In the genomic region with DNA sequence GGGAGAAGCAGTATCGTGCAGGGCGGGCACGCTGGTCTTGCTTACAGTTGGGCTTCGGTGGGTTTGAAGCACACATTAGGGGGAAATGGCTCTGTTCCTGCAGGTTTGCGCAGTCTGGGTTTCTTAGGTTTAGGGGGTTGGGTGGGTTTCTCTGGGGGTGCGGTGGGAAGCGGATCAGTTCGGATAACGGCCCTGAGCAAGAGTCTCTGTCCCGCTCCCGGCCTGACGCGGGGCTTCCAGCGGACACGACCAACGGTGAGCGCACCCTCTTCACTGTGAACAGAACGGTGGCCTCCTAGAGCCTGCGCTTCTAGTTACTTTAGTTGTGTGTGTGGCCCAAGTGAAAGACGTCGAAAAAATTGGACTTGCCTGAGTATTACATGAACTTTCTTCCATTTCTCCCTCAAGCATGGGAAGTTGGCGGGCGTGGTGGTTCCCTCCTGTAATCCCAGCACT, we compare ENCODE assay signal across 10 cellular contexts. TPM values are rescaled to one million over a fixed set of nuclear protein-coding genes. Genes with fewer than 3 reads are reported as not detected.
DNase-seq lines count a peak whose midpoint lies in the region; ATAC-seq, FAIRE-seq and TF ChIP-seq lines count a peak whose summit lies in the region.
"Had no signal": no experiment of that assay in that cellular context is flagged by ENCODE, and none has a peak within 500 bp of the region (broad histone marks: within the 10 kb centered on the region; RNA-seq: fewer than 3 reads in every experiment).

No MANE protein-coding gene starts in this region.

- H3K9ac ChIP-seq in endothelial cell of umbilical vein (replicated peaks; ENCODE audit: extremely low read depth, insufficient read depth, low read length) = no peak overlapping the region

- no peaks in the 10 kb centered on the region for H3K9me1 ChIP-seq in endothelial cell of umbilical vein (replicated peaks; ENCODE audit: control insufficient read depth, extremely low read depth, insufficient read depth, low read length)

- CTCF ChIA-PET in Calu3 (lab: Charles Lee) (interaction anchor here (0.6 kb wide), 1 partner anchor 8 kb away, joined by 3 read pairs; no protein-coding TSS in a partner anchor), endothelial cell of umbilical vein (lab: Charles Lee) (no interaction called here)

- no peaks in the 10 kb centered on the region for H3K36me3 ChIP-seq in RWPE2 (ENCODE audit: low read depth)
- H3K36me3 ChIP-seq in endothelial cell of umbilical vein (ENCODE audit: control insufficient read depth in 2 of 2, extremely low read depth in 1 of 2, insufficient read depth in 2 of 2, low read length in 2 of 2) = no peaks in the 10 kb centered on the region

- ATAC-seq in RWPE2 (ENCODE audit: low read depth) = no peak
- ATAC-seq in HG02759 (IDR thresholded peaks at IDR 0.05; ENCODE audit: unreplicated experiment) = no peak
- no peak for ATAC-seq in GM21515 (IDR thresholded peaks at IDR 0.05; ENCODE audit: unreplicated experiment)

- DNase-seq in Calu3 (no peak), RWPE2 (ENCODE audit: low spot score) (no peak), endothelial cell of umbilical vein (ENCODE audit: low read depth, low spot score) (no peak), progenitor cell of endocrine pancreas (ENCODE audit: low spot score, unreplicated experiment) (no peak), caudate nucleus (lab: John Stamatoyannopoulos, UW) (no peak), cerebellum (ENCODE audit: low spot score) (no peak)
- DNase-seq: NK-92 treated with Interleukin-12 subunit alpha and Interleukin-12 subunit beta, amount 100 ng/mL, for 24 hours had no signal

- H3K4me1 Mint-ChIP-seq in Calu3 (ENCODE audit: low read depth, unreplicated experiment) (peaks cover 14% of the 10 kb centered on the region), progenitor cell of endocrine pancreas (ENCODE audit: low read depth) (peaks cover under 1% of the 10 kb centered on the region)

- no peaks in the 10 kb centered on the region for H3K9me3 Mint-ChIP-seq in Calu3 (ENCODE audit: low read depth, unreplicated experiment)
- H3K9me3 Mint-ChIP-seq in progenitor cell of endocrine pancreas (ENCODE audit: low read depth) = no peaks in the 10 kb centered on the region

- H3K9me3 ChIP-seq in RWPE2 (ENCODE audit: severe bottlenecking) (no peaks in the 10 kb centered on the region), endothelial cell of umbilical vein (replicated peaks; ENCODE audit: control insufficient read depth, insufficient read depth, low read length) (no peaks in the 10 kb centered on the region)
- H3K9me3 ChIP-seq: mucosa of descending colon had no signal

- no peak overlapping the region for H3K27ac Mint-ChIP-seq in Calu3 (ENCODE audit: unreplicated experiment)
- H3K27ac Mint-ChIP-seq in progenitor cell of endocrine pancreas = no peak overlapping the region

- POLR2A ChIA-PET in endothelial cell of umbilical vein (lab: Charles Lee) = no interaction called here

- no peak for TF ChIP-seq CTCF in Calu3 (IDR thresholded peaks at IDR 0.05; ENCODE audit: unreplicated experiment)
- TF ChIP-seq CTCF in RWPE2 (IDR thresholded peaks at IDR 0.05; ENCODE audit: poor library complexity, severe bottlenecking) = peak; percentile 41
- TF ChIP-seq CTCF in endothelial cell of umbilical vein (IDR thresholded peaks at IDR 0.05; ENCODE audit: extremely low read depth in 1 of 2, insufficient read depth in 1 of 2, low read depth in 1 of 2, low read length in 2 of 2) = no peak
- TF ChIP-seq CTCF in progenitor cell of endocrine pancreas (IDR thresholded peaks at IDR 0.05; ENCODE audit: unreplicated experiment) = no peak

- no peaks in the 10 kb centered on the region for H3K79me2 ChIP-seq in endothelial cell of umbilical vein (ENCODE audit: control insufficient read depth, insufficient read depth, low read length)

- peak overlapping the region; percentile 67 for H3K4me2 ChIP-seq in endothelial cell of umbilical vein (ENCODE audit: insufficient read depth, low read length)

- H3K4me1 ChIP-seq in RWPE2 (ENCODE audit: insufficient read depth, poor library complexity, severe bottlenecking) = no peaks in the 10 kb centered on the region
- peaks cover 3% of the 10 kb centered on the region for H3K4me1 ChIP-seq in endothelial cell of umbilical vein (ENCODE audit: control insufficient read depth, extremely low read depth, insufficient read depth, low read length)

- intact Hi-C loops in Calu3 (cut with micrococcal nuclease; ENCODE audit: unreplicated experiment) (no loop called here), endothelial cell of umbilical vein (cut with micrococcal nuclease) (loop anchor here (10.0 kb wide), 1 partner anchor 200 kb away; no protein-coding TSS in a partner anchor)

- no peak for FAIRE-seq in endothelial cell of umbilical vein (lab: Jason Lieb, UNC)

- H3K4me3 ChIP-seq in RWPE2 (ENCODE audit: severe bottlenecking) (peak overlapping the region; percentile 43), endothelial cell of umbilical vein (replicated peaks in 1 of 3; ENCODE audit: insufficient read depth in 1 of 3, low read depth in 1 of 3, low read length in 3 of 3) (peak overlapping the region in 1 of 3 experiments; percentile 26)
- H3K4me3 ChIP-seq: mucosa of descending colon had no signal

- BruUV-seq in Calu3 (replicated peaks; lab: Mats Ljungman, UMichigan) = no TSS peak
- BruUV-seq in endothelial cell of umbilical vein (replicated peaks; lab: Mats Ljungman, UMichigan) = no TSS peak

- no peaks in the 10 kb centered on the region for H4K20me1 ChIP-seq in endothelial cell of umbilical vein (replicated peaks; ENCODE audit: control insufficient read depth, extremely low read depth, insufficient read depth, low read length)

- H3K27me3 Mint-ChIP-seq in Calu3 (ENCODE audit: unreplicated experiment) (peaks cover 12% of the 10 kb centered on the region), progenitor cell of endocrine pancreas (peaks cover 61% of the 10 kb centered on the region)

- TF ChIP-seq POLR2A in endothelial cell of umbilical vein (IDR thresholded peaks at IDR 0.05; ENCODE audit: low read depth, low read length) = no peak

- no peak overlapping the region for H3K27ac ChIP-seq in RWPE2 (ENCODE audit: poor library complexity, severe bottlenecking)
- no peak overlapping the region for H3K27ac ChIP-seq in endothelial cell of umbilical vein (ENCODE audit: insufficient read depth, low read depth, low read length)
- no peak overlapping the region for H3K27ac ChIP-seq in caudate nucleus (ENCODE audit: low read depth, low read length)

- H3K27me3 ChIP-seq in RWPE2 (ENCODE audit: insufficient read depth, poor library complexity, severe bottlenecking) (peaks cover 47% of the 10 kb centered on the region), endothelial cell of umbilical vein (ENCODE audit: control insufficient read depth in 2 of 2, insufficient read depth in 2 of 2, low read length in 2 of 2) (peaks cover 34 to 71% of the 10 kb centered on the region in 2 experiments)

- peaks cover 5% of the 10 kb centered on the region for H3K36me3 Mint-ChIP-seq in Calu3 (ENCODE audit: insufficient read depth, unreplicated experiment)
- no peaks in the 10 kb centered on the region for H3K36me3 Mint-ChIP-seq in progenitor cell of endocrine pancreas (ENCODE audit: insufficient read depth)

- dilution Hi-C loops in endothelial cell of umbilical vein (cut with MboI; ENCODE audit: extremely low pct_ligation_motif_present, low sequenced_read_pairs) = no loop called here

- H3K4me3 Mint-ChIP-seq in Calu3 (ENCODE audit: low read depth, unreplicated experiment) = peak overlapping the region; percentile 66
- H3K4me3 Mint-ChIP-seq in progenitor cell of endocrine pancreas (ENCODE audit: low read depth) = peak overlapping the region; percentile 76

- peak overlapping the region; percentile 34 for H2AFZ ChIP-seq in endothelial cell of umbilical vein (ENCODE audit: low read depth, low read length)

TF ChIP-seq in endothelial cell of umbilical vein, 7 proteins besides CTCF, POLR2A, EP300 and RAD21:
- TF ChIP-seq, protein P1, sequence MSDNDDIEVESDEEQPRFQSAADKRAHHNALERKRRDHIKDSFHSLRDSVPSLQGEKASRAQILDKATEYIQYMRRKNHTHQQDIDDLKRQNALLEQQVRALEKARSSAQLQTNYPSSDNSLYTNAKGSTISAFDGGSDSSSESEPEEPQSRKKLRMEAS (IDR thresholded peaks at IDR 0.05; ENCODE audit: insufficient read depth, insufficient read length) = no peak
- TF ChIP-seq FOS (IDR thresholded peaks at IDR 0.05; ENCODE audit: borderline replicate concordance, insufficient read depth, low read length) (no peak), JUN (IDR thresholded peaks at IDR 0.05; ENCODE audit: borderline replicate concordance, insufficient read depth, insufficient read length, low read depth) (no peak)
TF ChIP-seq in endothelial cell of umbilical vein: peak in this region for 0.

RNA-seq across cellular contexts. Expression of a gene that starts 0.6 kb away (rescaled TPM):
- total RNA-seq in Calu3 (2022) (0.20 and 0.47 TPM in 2 replicates), endothelial cell of umbilical vein (not detected in 2 replicates), progenitor cell of endocrine pancreas (5.6 and 6.0 TPM in 2 replicates), cerebellum (22.0 TPM)
- not detected in 2 replicates for polyA plus RNA-seq in endothelial cell of umbilical vein
- polyA plus RNA-seq in endothelial cell of umbilical vein (2011; cell fraction: cytosol; rRNA removed) = not detected in 2 replicates
- not detected in 2 replicates for polyA plus RNA-seq in endothelial cell of umbilical vein (2011; cell fraction: nucleus; rRNA removed)
- polyA plus RNA-seq in endothelial cell of umbilical vein (2012) = not detected in 2 replicates
- polyA minus RNA-seq in endothelial cell of umbilical vein = not detected in 2 replicates
- not detected for polyA minus RNA-seq in endothelial cell of umbilical vein (2011; cell fraction: cytosol; rRNA and poly(A)+ RNA removed)
- not detected in 2 replicates for polyA minus RNA-seq in endothelial cell of umbilical vein (2011; cell fraction: nucleus; rRNA and poly(A)+ RNA removed)

RNA-seq across cellular contexts. Expression of a gene that starts 48.9 kb away (rescaled TPM):
- 9.8 and 10.5 TPM in 2 replicates for total RNA-seq in Calu3 (2022)
- total RNA-seq in endothelial cell of umbilical vein = 14.7 and 19.4 TPM in 2 replicates
- 2.2 and 3.2 TPM in 2 replicates for polyA plus RNA-seq in endothelial cell of umbilical vein
- 3.9 and 4.0 TPM in 2 replicates for polyA plus RNA-seq in endothelial cell of umbilical vein (2011; cell fraction: cytosol; rRNA removed)
- 3.1 and 3.9 TPM in 2 replicates for polyA plus RNA-seq in endothelial cell of umbilical vein (2011; cell fraction: nucleus; rRNA removed)
- polyA plus RNA-seq in endothelial cell of umbilical vein (2012) = 10.6 and 11.8 TPM in 2 replicates
- 5.2 and 6.0 TPM in 2 replicates for polyA minus RNA-seq in endothelial cell of umbilical vein
- 8.6 TPM for polyA minus RNA-seq in endothelial cell of umbilical vein (2011; cell fraction: cytosol; rRNA and poly(A)+ RNA removed)
- 4.6 and 7.9 TPM in 2 replicates for polyA minus RNA-seq in endothelial cell of umbilical vein (2011; cell fraction: nucleus; rRNA and poly(A)+ RNA removed)
- 10.5 and 11.5 TPM in 2 replicates for total RNA-seq in progenitor cell of endocrine pancreas
- 75.2 TPM for total RNA-seq in cerebellum
